21 cellular contexts compared by ENCODE assay signal in genomic region chr1:34973326-34973725, GRCh38. TPM values are rescaled to one million over a fixed set of nuclear protein-coding genes. Genes with fewer than 3 reads are reported as not detected.
"Had no signal": no experiment of that assay in that cellular context is flagged by ENCODE, and none has a peak within 500 bp of the region (broad histone marks: within the 10 kb centered on the region; RNA-seq: fewer than 3 reads in every experiment).

No MANE protein-coding gene starts in this region.

- H3K9me3 ChIP-seq: esophagus muscularis mucosa, right atrium auricular region, thoracic aorta had no signal

- H3K27me3 ChIP-seq: heart left ventricle, right atrium auricular region, stomach, transverse colon had no signal

- H3K27ac ChIP-seq: epithelial cell of prostate, esophagus muscularis mucosa, heart left ventricle, parathyroid adenoma, right atrium auricular region, sigmoid colon, skin epidermis, stomach, thoracic aorta, transverse colon had no signal

- H3K4me1 ChIP-seq: parathyroid adenoma, right atrium auricular region, sigmoid colon, transverse colon had no signal

- H3K36me3 ChIP-seq: right atrium auricular region, thoracic aorta, transverse colon had no signal

- DNase-seq: effector memory CD4-positive, alpha-beta T cell; heart left ventricle; hypothalamus; kidney glomerular epithelial cell; mesendoderm; naive B cell; occipital lobe; sigmoid colon; stimulated activated CD4-positive, alpha-beta T cell treated with anti-CD3 and anti-CD28 coated beads, Interleukin-2, amount 100 ng/mL, for 24 hours; stimulated activated CD4-positive, alpha-beta T cell treated with anti-CD3 and anti-CD28 coated beads, Interleukin-4, amount 100 ng/mL, for 4 hours; stimulated activated naive B cell treated with anti-CD40 and anti-IgM and Interleukin-4, amounts not matched to agents 10 μg/mL and 1 μg/mL and 100 μg/mL, for 72 hours; stomach; substantia nigra; transverse colon had no signal

- H3K4me3 ChIP-seq: esophagus muscularis mucosa, heart left ventricle, right atrium auricular region, sigmoid colon, skin epidermis, stomach, thoracic aorta, transverse colon had no signal

- H3K79me2 ChIP-seq: parathyroid adenoma had no signal

- H2AFZ ChIP-seq: parathyroid adenoma had no signal

- ATAC-seq: heart left ventricle; stimulated activated naive B cell treated with anti-CD40 and anti-IgM and Interleukin-4, amounts not matched to agents 10 μg/mL and 1 μg/mL and 100 μg/mL, for 72 hours had no signal

RNA-seq across cellular contexts. Expression of gene DLGAP3, which starts 43.9 kb away (rescaled TPM):
- total RNA-seq: lung microvascular endothelial cell had no signal
